Comparison of ENCODE assay signal across 9 cellular contexts in genomic region chr1:26417111-26417510, GRCh38. TPM values are rescaled to one million over a fixed set of nuclear protein-coding genes. Genes with fewer than 3 reads are reported as not detected.
DNase-seq lines count a peak whose midpoint lies in the region; ATAC-seq, FAIRE-seq and TF ChIP-seq lines count a peak whose summit lies in the region.
"Had no signal": no experiment of that assay in that cellular context is flagged by ENCODE, and none has a peak within 500 bp of the region (broad histone marks: within the 10 kb centered on the region; RNA-seq: fewer than 3 reads in every experiment).

No MANE protein-coding gene starts in this region.

- H3K4me3 Mint-ChIP-seq in glutamatergic neuron (ENCODE audit: unreplicated experiment): peak overlapping the region; percentile 34
- no peak overlapping the region for H3K4me3 Mint-ChIP-seq in type B pancreatic cell

- no peaks in the 10 kb centered on the region for H3K4me1 ChIP-seq in pancreas

- H3K9me3 ChIP-seq in pancreas: no peaks in the 10 kb centered on the region

- H3K9me3 Mint-ChIP-seq in glutamatergic neuron (ENCODE audit: unreplicated experiment) (peaks cover 2% of the 10 kb centered on the region), type B pancreatic cell (no peaks in the 10 kb centered on the region)

- intact Hi-C loops in pancreas (cut with DNase I): no loop called here

- peak; percentile 72 for DNase-seq in GM12891 (ENCODE audit: insufficient read length, low spot score)
- peak; percentile 87 for DNase-seq in NAMALWA (ENCODE audit: low spot score)
- DNase-seq in activated naive CD4-positive, alpha-beta T cell treated with Interleukin-2 at 50 U/mL for 16 hours: peak; percentile 86
- peak; percentile 89 for DNase-seq in glutamatergic neuron
- DNase-seq in pancreas: peak; percentile 54 to 91 (median 78)
- DNase-seq in type B pancreatic cell (ENCODE audit: extremely low spot score, unreplicated experiment): no peak

- H3K27ac ChIP-seq in pancreas: no peak overlapping the region

- peak; percentile 97 for FAIRE-seq in GM12891 (lab: Jason Lieb, UNC)
- no peak for FAIRE-seq in pancreas (lab: Jason Lieb, UNC)

- H3K4me1 Mint-ChIP-seq in glutamatergic neuron (ENCODE audit: low read depth, unreplicated experiment): peaks cover 18% of the 10 kb centered on the region
- H3K4me1 Mint-ChIP-seq in type B pancreatic cell (ENCODE audit: unreplicated experiment): peaks cover 28% of the 10 kb centered on the region

- 7 to 9% methylated on average over 7 of the region's 7 CpGs for WGBS in pancreas, 2 donors

- H3K27me3 Mint-ChIP-seq in glutamatergic neuron (ENCODE audit: unreplicated experiment): peaks cover 3% of the 10 kb centered on the region
- H3K27me3 Mint-ChIP-seq in type B pancreatic cell: peaks cover 30% of the 10 kb centered on the region

- no peaks in the 10 kb centered on the region for H3K36me3 ChIP-seq in pancreas

- no peak overlapping the region for H3K4me3 ChIP-seq in pancreas

- TF ChIP-seq CTCF in glutamatergic neuron (IDR thresholded peaks at IDR 0.05; ENCODE audit: partially characterized antibody, unreplicated experiment) (peak; percentile 90), pancreas (IDR thresholded peaks at IDR 0.05) (peak; percentile 58 to 79 (median 76)), type B pancreatic cell (conservative IDR thresholded peaks at IDR 0.05) (peak; percentile 97)

- H3K27ac Mint-ChIP-seq in glutamatergic neuron (ENCODE audit: unreplicated experiment): no peak overlapping the region
- H3K27ac Mint-ChIP-seq in type B pancreatic cell: peak overlapping the region; percentile 73

- TF ChIP-seq POLR2A in GM12891 (IDR thresholded peaks at IDR 0.05; ENCODE audit: low read depth, low read length): no peak

- H3K36me3 Mint-ChIP-seq in glutamatergic neuron (ENCODE audit: unreplicated experiment) (no peaks in the 10 kb centered on the region), type B pancreatic cell (no peaks in the 10 kb centered on the region)

- ATAC-seq in SK-N-SH treated with all-trans-retinoic acid at 6 μM for 48 hours: peak; percentile 100
- ATAC-seq in pancreas: peak; percentile 80 to 98 (median 92)
- ATAC-seq in GM18868 (IDR thresholded peaks at IDR 0.05; ENCODE audit: unreplicated experiment): no peak

- peaks cover 0 to 13% (median 0%) of the 10 kb centered on the region in 4 donors for H3K27me3 ChIP-seq in pancreas

TF ChIP-seq in GM12891, 5 proteins besides CTCF, POLR2A, EP300 and RAD21:
- no peak for TF ChIP-seq POU2F2 (IDR thresholded peaks at IDR 0.05; ENCODE audit: low read depth, low read length)
TF ChIP-seq in GM12891: peak in this region for 0.

TF ChIP-seq in SK-N-SH treated with all-trans-retinoic acid at 6 μM for 48 hours, 23 proteins besides CTCF, POLR2A, EP300 and RAD21:
- TF ChIP-seq TCF4 (CRISPR knock-in tag; IDR thresholded peaks at IDR 0.05; ENCODE audit: borderline replicate concordance) (no peak), ZNF70 (CRISPR knock-in tag; IDR thresholded peaks at IDR 0.05) (peak; percentile 85), ZFP3 (CRISPR knock-in tag; IDR thresholded peaks at IDR 0.05) (no peak), ISL1 (CRISPR knock-in tag; IDR thresholded peaks at IDR 0.05) (no peak), ZC3H10 (CRISPR knock-in tag; IDR thresholded peaks at IDR 0.05) (no peak)

RNA-seq across cellular contexts. Expression of gene LIN28A, which starts 6.5 kb away (rescaled TPM):
- polyA plus RNA-seq in GM12891 (2012; ENCODE audit: low read depth, missing spikeins): not detected
- total RNA-seq in glutamatergic neuron (ENCODE audit: unreplicated experiment) (97.3 TPM), pancreas (1 to 10 TPM in 1 of 6 donors, not detected in 5; 1.2 TPM), type B pancreatic cell (ENCODE audit: low replicate concordance) (3.1 and 26.2 TPM in 2 replicates)
- polyA plus RNA-seq in pancreas: not detected
- total RNA-seq: mononuclear cell had no signal

RNA-seq across cellular contexts. Expression of gene DHDDS, which starts 15.0 kb away (rescaled TPM):
- 21.6 TPM for polyA plus RNA-seq in GM12891 (2012; ENCODE audit: low read depth, missing spikeins)
- 64.6 TPM for total RNA-seq in glutamatergic neuron (ENCODE audit: unreplicated experiment)
- total RNA-seq in pancreas: 10 to 100 TPM; 15.0 to 24.5 (median 19.8) TPM
- polyA plus RNA-seq in pancreas: 10 to 100 TPM; 19.2 to 19.9 TPM
- 46.5 and 68.6 TPM in 2 replicates for total RNA-seq in type B pancreatic cell (ENCODE audit: low replicate concordance)

RNA-seq across cellular contexts. Expression of gene ZNF683, which starts 44.6 kb away (rescaled TPM):
- polyA plus RNA-seq in GM12891 (2012; ENCODE audit: low read depth, missing spikeins): not detected
- not detected for total RNA-seq in glutamatergic neuron (ENCODE audit: unreplicated experiment)
- under 1 TPM in 3 of 6 donors, not detected in 3; 0.12 to 0.47 (median 0.14) TPM for total RNA-seq in pancreas
- under 1 TPM in 1 of 2 donors, not detected in 1; 0.40 TPM for polyA plus RNA-seq in pancreas
- not detected in 2 replicates for total RNA-seq in type B pancreatic cell (ENCODE audit: low replicate concordance)

RNA-seq across cellular contexts. Expression of gene HMGN2, which starts 55.1 kb away (rescaled TPM):
- 573 TPM for polyA plus RNA-seq in GM12891 (2012; ENCODE audit: low read depth, missing spikeins)
- 187 TPM for total RNA-seq in glutamatergic neuron (ENCODE audit: unreplicated experiment)
- 100 to 1,000 TPM; 102 to 192 (median 143) TPM for total RNA-seq in pancreas
- polyA plus RNA-seq in pancreas: 100 to 1,000 TPM; 178 to 438 TPM
- total RNA-seq in type B pancreatic cell (ENCODE audit: low replicate concordance): 358 and 559 TPM in 2 replicates
